Comparison of ENCODE assay signal across 24 cellular contexts in the genomic region with DNA sequence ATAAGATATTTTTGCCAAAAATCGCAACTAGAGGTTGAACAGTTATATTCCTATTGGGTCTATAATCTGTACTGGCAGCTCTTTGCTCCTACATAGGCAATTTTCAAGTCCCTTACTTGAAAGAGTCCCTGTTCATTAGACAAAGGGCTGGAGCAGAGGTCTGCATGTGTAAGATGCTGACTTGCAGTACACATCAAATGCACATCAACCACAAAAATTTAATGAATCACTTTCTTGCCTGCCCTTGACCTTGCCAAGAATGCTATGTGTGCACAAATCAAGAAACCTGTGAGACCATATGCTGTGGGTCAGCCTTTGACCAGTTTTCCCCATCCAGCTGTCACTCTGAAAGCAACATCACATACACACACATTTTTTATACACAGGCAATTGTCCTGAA.
DNase-seq lines count a peak whose midpoint lies in the region; ATAC-seq, FAIRE-seq and TF ChIP-seq lines count a peak whose summit lies in the region.
"Had no signal": no experiment of that assay in that cellular context is flagged by ENCODE, and none has a peak within 500 bp of the region (broad histone marks: within the 10 kb centered on the region; RNA-seq: fewer than 3 reads in every experiment).

No MANE protein-coding gene starts in this region.

- no peak for ATAC-seq in GM18861 (IDR thresholded peaks at IDR 0.05; ENCODE audit: unreplicated experiment)
- ATAC-seq: body of pancreas; naive thymus-derived CD4-positive, alpha-beta T cell; T-helper 17 cell had no signal

- intact Hi-C loops in CD14-positive monocyte (cut with micrococcal nuclease), result no loop called here

- DNase-seq in HK-2 (ENCODE audit: unreplicated experiment) (peak; percentile 29), RCC 7860 (ENCODE audit: low spot score) (peak; percentile 84), bronchial epithelial cell (ENCODE audit: low read depth) (peak; percentile 13), non-pigmented ciliary epithelial cell (ENCODE audit: low read depth) (peak; percentile 22), CD14-positive monocyte (ENCODE audit: low spot score) (no peak), mesenteric fat pad (ENCODE audit: low spot score) (no peak), hepatocyte (ENCODE audit: low spot score) (no peak)
- DNase-seq: activated CD4-positive, alpha-beta T cell treated with anti-CD3 and anti-CD28 coated beads, Interleukin-2, amount 10 ng/mL, durations not matched to agents 24 days and 14 days; body of pancreas; endodermal cell; GOT3; mesendoderm; naive thymus-derived CD4-positive, alpha-beta T cell; NCI-H187; NCI-H226; NCI-H82; ovary; substantia nigra; T-helper 17 cell had no signal

- no peaks in the 10 kb centered on the region for H3K9me2 ChIP-seq in hepatocyte (replicated peaks; ENCODE audit: insufficient read depth)

- H3K27me3 ChIP-seq in bronchial epithelial cell (ENCODE audit: control insufficient read depth, insufficient read depth, low read length) (no peaks in the 10 kb centered on the region), hepatocyte (no peaks in the 10 kb centered on the region)
- H3K27me3 ChIP-seq: body of pancreas, ovary had no signal

- no peak overlapping the region for H3K4me3 ChIP-seq in bronchial epithelial cell (ENCODE audit: low read depth, low read length)
- H3K4me3 ChIP-seq in hepatocyte, result no peak overlapping the region
- H3K4me3 ChIP-seq: body of pancreas, ovary, SJSA1 had no signal

- H3K79me2 ChIP-seq in hepatocyte, result no peaks in the 10 kb centered on the region

- H3K36me3 Mint-ChIP-seq in CD14-positive monocyte, result no peaks in the 10 kb centered on the region
- H3K36me3 Mint-ChIP-seq: activated naive CD8-positive, alpha-beta T cell; naive thymus-derived CD4-positive, alpha-beta T cell had no signal

- H3K4me3 Mint-ChIP-seq in CD14-positive monocyte, result no peak overlapping the region
- H3K4me3 Mint-ChIP-seq: activated CD4-positive, alpha-beta T cell treated with anti-CD3 and anti-CD28 coated beads, Interleukin-2, amount 10 ng/mL, durations not matched to agents 24 days and 14 days; activated naive CD8-positive, alpha-beta T cell; endodermal cell; naive thymus-derived CD4-positive, alpha-beta T cell; T-helper 17 cell had no signal

- no peak overlapping the region for H3K27ac Mint-ChIP-seq in CD14-positive monocyte
- H3K27ac Mint-ChIP-seq: activated CD4-positive, alpha-beta T cell treated with anti-CD3 and anti-CD28 coated beads, Interleukin-2, amount 10 ng/mL, durations not matched to agents 24 days and 14 days; activated naive CD8-positive, alpha-beta T cell; endodermal cell; naive thymus-derived CD4-positive, alpha-beta T cell; T-helper 17 cell had no signal

- TF ChIP-seq CTCF in bronchial epithelial cell (IDR thresholded peaks at IDR 0.05; ENCODE audit: insufficient read depth, low read length, severe bottlenecking), result no peak
- TF ChIP-seq CTCF in CD14-positive monocyte (IDR thresholded peaks at IDR 0.05), result no peak
- no peak for TF ChIP-seq CTCF in hepatocyte (IDR thresholded peaks at IDR 0.05; ENCODE audit: poor library complexity)

- no peaks in the 10 kb centered on the region for H4K20me1 ChIP-seq in hepatocyte (ENCODE audit: insufficient read depth, poor library complexity, severe bottlenecking)

- H3K36me3 ChIP-seq in bronchial epithelial cell (ENCODE audit: control insufficient read depth, insufficient read depth, low read length) (no peaks in the 10 kb centered on the region), hepatocyte (replicated peaks; ENCODE audit: insufficient read depth, low read depth) (no peaks in the 10 kb centered on the region)
- H3K36me3 ChIP-seq: ovary, SJSA1 had no signal

- peaks cover 0 to 5% (median 3%) of the 10 kb centered on the region in 7 donors for H3K9me3 Mint-ChIP-seq in CD14-positive monocyte
- H3K9me3 Mint-ChIP-seq: endodermal cell had no signal

- no peak overlapping the region for H3K4me2 ChIP-seq in hepatocyte

- H3K4me1 Mint-ChIP-seq in CD14-positive monocyte, result no peaks in the 10 kb centered on the region
- H3K4me1 Mint-ChIP-seq: activated CD4-positive, alpha-beta T cell treated with anti-CD3 and anti-CD28 coated beads, Interleukin-2, amount 10 ng/mL, durations not matched to agents 24 days and 14 days; endodermal cell; naive thymus-derived CD4-positive, alpha-beta T cell; T-helper 17 cell had no signal

- WGBS in hepatocyte (ENCODE audit: low lambda C conversion rate, missing lambda C conversion rate), result 80% methylated on average over 1 of the region's 1 CpG

- H2AFZ ChIP-seq in hepatocyte, result no peak overlapping the region

- FAIRE-seq in RCC 7860 (lab: Jason Lieb, UNC) (peak; percentile 90), bronchial epithelial cell (lab: Jason Lieb, UNC) (no peak)
- FAIRE-seq: colon had no signal

- H3K4me1 ChIP-seq in hepatocyte (ENCODE audit: insufficient read depth), result no peaks in the 10 kb centered on the region
- H3K4me1 ChIP-seq: body of pancreas, SJSA1 had no signal

- no peak overlapping the region for H3K27ac ChIP-seq in hepatocyte
- H3K27ac ChIP-seq: body of pancreas, HL-60, ovary, SJSA1 had no signal

- no peaks in the 10 kb centered on the region for H3K9me3 ChIP-seq in hepatocyte (ENCODE audit: low read depth)
- H3K9me3 ChIP-seq: body of pancreas, ovary, SJSA1 had no signal

- peaks cover 0 to 2% (median 0%) of the 10 kb centered on the region in 3 donors for H3K27me3 Mint-ChIP-seq in CD14-positive monocyte (ENCODE audit: low read depth in 3 of 3)
- H3K27me3 Mint-ChIP-seq: activated CD4-positive, alpha-beta T cell treated with anti-CD3 and anti-CD28 coated beads, Interleukin-2, amount 10 ng/mL, durations not matched to agents 24 days and 14 days; activated naive CD8-positive, alpha-beta T cell; naive thymus-derived CD4-positive, alpha-beta T cell; T-helper 17 cell had no signal

Comparison
In these comparisons a context has a peak if more than half of its experiments do, and no peak if none do; other contexts are left out.
1. DNase-seq: peak in HK-2 (single experiment), RCC 7860 (single experiment), bronchial epithelial cell (single experiment) and non-pigmented ciliary epithelial cell (single experiment); none in CD14-positive monocyte (single experiment), mesenteric fat pad (single experiment) and hepatocyte (single experiment).